In genomic region chr17:38587956-38588771, GRCh38 we compare ENCODE assay signal across 2 cellular contexts.
TF ChIP-seq lines count a peak whose summit lies in the region.

No MANE protein-coding gene starts in this region.

TF ChIP-seq in HepG2, 621 proteins besides CTCF, POLR2A, EP300 and RAD21 (continued from another document):
- TF ChIP-seq REPIN1 (CRISPR knock-in tag; IDR thresholded peaks at IDR 0.05; ENCODE audit: borderline replicate concordance, low read depth) (no peak), AKAP8 (CRISPR knock-in tag; IDR thresholded peaks at IDR 0.05) (0 out of 2 replicates have a peak, but pooled peaks have one; percentile 19), SAFB2 (CRISPR knock-in tag; IDR thresholded peaks at IDR 0.05; ENCODE audit: borderline replicate concordance, low read depth) (0 out of 2 replicates have a peak, but pooled peaks have one; percentile 9), SPEN (CRISPR knock-in tag; IDR thresholded peaks at IDR 0.05; ENCODE audit: low read depth) (no peak), KIAA2018 (CRISPR knock-in tag; IDR thresholded peaks at IDR 0.05; ENCODE audit: borderline replicate concordance) (no peak), PCBP1 (IDR thresholded peaks at IDR 0.05; ENCODE audit: borderline replicate concordance, low read depth, low read length) (no peak), DR1 (CRISPR knock-in tag; IDR thresholded peaks at IDR 0.05) (no peak), SP4 (CRISPR knock-in tag; IDR thresholded peaks at IDR 0.05) (0 out of 2 replicates have a peak, but pooled peaks have one; percentile 39), KDM2A (CRISPR knock-in tag; IDR thresholded peaks at IDR 0.05; ENCODE audit: borderline replicate concordance, low read depth) (peak; percentile 6; the same call in 1 of the 2 replicates), ZNF687 (CRISPR knock-in tag; IDR thresholded peaks at IDR 0.05) (peak; percentile 5; the same call in 1 of the 2 replicates), GZF1 (CRISPR knock-in tag; IDR thresholded peaks at IDR 0.05) (no peak), ZBTB38 (CRISPR knock-in tag; IDR thresholded peaks at IDR 0.05) (no peak), KDM5B (CRISPR knock-in tag; IDR thresholded peaks at IDR 0.05; ENCODE audit: borderline replicate concordance) (peak; percentile 27; the same call in 1 of the 2 replicates)

TF ChIP-seq in WTC11, 78 proteins besides CTCF, POLR2A, EP300 and RAD21 (continued from another document):
- TF ChIP-seq GABPB1 (CRISPR knock-in tag; IDR thresholded peaks at IDR 0.05): no peak
- no peak for TF ChIP-seq NFATC4 (CRISPR knock-in tag; IDR thresholded peaks at IDR 0.05)
- TF ChIP-seq E2F4 (CRISPR knock-in tag; IDR thresholded peaks at IDR 0.05; ENCODE audit: borderline replicate concordance, low read depth): no peak
- no peak for TF ChIP-seq CREB1 (CRISPR knock-in tag; IDR thresholded peaks at IDR 0.05)
- TF ChIP-seq RELA (CRISPR knock-in tag; IDR thresholded peaks at IDR 0.05; ENCODE audit: borderline replicate concordance): no peak
- TF ChIP-seq ZNF263 (CRISPR knock-in tag; IDR thresholded peaks at IDR 0.05; ENCODE audit: low read depth): 0 out of 2 replicates have a peak, but pooled peaks have one; percentile 18
- no peak for TF ChIP-seq ZMAT4 (CRISPR knock-in tag; IDR thresholded peaks at IDR 0.05)
